ENCODE assay signal across 1 cellular context in the genomic region with DNA sequence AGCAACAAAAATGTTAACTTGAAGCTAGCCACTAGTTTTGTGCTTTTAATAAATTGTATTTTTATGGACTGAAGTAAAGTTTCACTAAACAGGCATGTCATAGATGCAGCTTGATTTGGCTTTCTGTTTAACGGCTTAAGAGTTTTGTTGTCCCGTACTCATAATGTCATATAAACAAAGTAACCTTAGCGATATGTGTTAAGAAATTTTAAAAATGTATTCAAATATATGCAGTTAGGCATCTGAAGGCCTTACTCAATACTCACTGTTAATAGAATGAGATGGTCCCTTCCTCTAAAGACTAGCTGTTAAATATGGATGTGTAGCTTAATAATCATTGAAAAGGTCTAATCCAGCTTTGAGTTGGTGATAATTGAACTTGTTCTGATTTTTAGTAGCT.
TF ChIP-seq lines count a peak whose summit lies in the region.

No MANE protein-coding gene starts in this region.

TF ChIP-seq in HepG2, 621 proteins besides CTCF, POLR2A, EP300 and RAD21:
- TF ChIP-seq, protein P1, sequence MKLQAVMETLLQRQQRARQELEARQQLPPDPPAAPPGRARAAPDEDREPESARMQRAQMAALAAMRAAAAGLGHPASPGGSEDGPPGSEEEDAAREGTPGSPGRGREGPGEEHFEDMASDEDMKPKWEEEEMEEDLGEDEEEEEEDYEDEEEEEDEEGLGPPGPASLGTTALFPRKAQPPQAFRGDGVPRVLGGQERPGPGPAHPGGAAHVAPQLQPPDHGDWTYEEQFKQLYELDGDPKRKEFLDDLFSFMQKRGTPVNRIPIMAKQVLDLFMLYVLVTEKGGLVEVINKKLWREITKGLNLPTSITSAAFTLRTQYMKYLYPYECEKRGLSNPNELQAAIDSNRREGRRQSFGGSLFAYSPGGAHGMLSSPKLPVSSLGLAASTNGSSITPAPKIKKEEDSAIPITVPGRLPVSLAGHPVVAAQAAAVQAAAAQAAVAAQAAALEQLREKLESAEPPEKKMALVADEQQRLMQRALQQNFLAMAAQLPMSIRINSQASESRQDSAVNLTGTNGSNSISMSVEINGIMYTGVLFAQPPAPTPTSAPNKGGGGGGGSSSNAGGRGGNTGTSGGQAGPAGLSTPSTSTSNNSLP (IDR thresholded peaks at IDR 0.05; ENCODE audit: low read depth, low read length), result no peak
- TF ChIP-seq ZNF782 (CRISPR knock-in tag; IDR thresholded peaks at IDR 0.05; ENCODE audit: borderline replicate concordance), result no peak
- TF ChIP-seq IKZF4 (CRISPR knock-in tag; IDR thresholded peaks at IDR 0.05; ENCODE audit: borderline replicate concordance, low read depth, not compliant biosample characterization), result no peak
- TF ChIP-seq CBFB (CRISPR knock-in tag; IDR thresholded peaks at IDR 0.05), result no peak
- TF ChIP-seq SAFB2 (CRISPR knock-in tag; IDR thresholded peaks at IDR 0.05; ENCODE audit: borderline replicate concordance, low read depth), result no peak
- no peak for TF ChIP-seq EED (CRISPR knock-in tag; IDR thresholded peaks at IDR 0.05)
- TF ChIP-seq, protein P2, sequence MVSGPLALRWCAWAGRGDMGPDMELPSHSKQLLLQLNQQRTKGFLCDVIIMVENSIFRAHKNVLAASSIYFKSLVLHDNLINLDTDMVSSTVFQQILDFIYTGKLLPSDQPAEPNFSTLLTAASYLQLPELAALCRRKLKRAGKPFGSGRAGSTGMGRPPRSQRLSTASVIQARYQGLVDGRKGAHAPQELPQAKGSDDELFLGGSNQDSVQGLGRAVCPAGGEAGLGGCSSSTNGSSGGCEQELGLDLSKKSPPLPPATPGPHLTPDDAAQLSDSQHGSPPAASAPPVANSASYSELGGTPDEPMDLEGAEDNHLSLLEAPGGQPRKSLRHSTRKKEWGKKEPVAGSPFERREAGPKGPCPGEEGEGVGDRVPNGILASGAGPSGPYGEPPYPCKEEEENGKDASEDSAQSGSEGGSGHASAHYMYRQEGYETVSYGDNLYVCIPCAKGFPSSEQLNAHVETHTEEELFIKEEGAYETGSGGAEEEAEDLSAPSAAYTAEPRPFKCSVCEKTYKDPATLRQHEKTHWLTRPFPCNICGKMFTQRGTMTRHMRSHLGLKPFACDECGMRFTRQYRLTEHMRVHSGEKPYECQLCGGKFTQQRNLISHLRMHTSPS (CRISPR knock-in tag; IDR thresholded peaks at IDR 0.05; ENCODE audit: low read depth), result no peak
- no peak for TF ChIP-seq JUNB (CRISPR knock-in tag; IDR thresholded peaks at IDR 0.05; ENCODE audit: borderline replicate concordance)
- TF ChIP-seq NFYB (CRISPR knock-in tag; IDR thresholded peaks at IDR 0.05), result no peak
- TF ChIP-seq, protein P3, sequence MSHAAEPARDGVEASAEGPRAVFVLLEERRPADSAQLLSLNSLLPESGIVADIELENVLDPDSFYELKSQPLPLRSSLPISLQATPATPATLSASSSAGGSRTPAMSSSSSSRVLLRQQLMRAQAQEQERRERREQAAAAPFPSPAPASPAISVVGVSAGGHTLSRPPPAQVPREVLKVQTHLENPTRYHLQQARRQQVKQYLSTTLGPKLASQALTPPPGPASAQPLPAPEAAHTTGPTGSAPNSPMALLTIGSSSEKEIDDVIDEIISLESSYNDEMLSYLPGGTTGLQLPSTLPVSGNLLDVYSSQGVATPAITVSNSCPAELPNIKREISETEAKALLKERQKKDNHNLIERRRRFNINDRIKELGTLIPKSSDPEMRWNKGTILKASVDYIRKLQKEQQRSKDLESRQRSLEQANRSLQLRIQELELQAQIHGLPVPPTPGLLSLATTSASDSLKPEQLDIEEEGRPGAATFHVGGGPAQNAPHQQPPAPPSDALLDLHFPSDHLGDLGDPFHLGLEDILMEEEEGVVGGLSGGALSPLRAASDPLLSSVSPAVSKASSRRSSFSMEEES (CRISPR knock-in tag; IDR thresholded peaks at IDR 0.05), result no peak
- no peak for TF ChIP-seq ZNF883 (CRISPR knock-in tag; IDR thresholded peaks at IDR 0.05; ENCODE audit: not compliant biosample characterization)
- TF ChIP-seq, protein P4, sequence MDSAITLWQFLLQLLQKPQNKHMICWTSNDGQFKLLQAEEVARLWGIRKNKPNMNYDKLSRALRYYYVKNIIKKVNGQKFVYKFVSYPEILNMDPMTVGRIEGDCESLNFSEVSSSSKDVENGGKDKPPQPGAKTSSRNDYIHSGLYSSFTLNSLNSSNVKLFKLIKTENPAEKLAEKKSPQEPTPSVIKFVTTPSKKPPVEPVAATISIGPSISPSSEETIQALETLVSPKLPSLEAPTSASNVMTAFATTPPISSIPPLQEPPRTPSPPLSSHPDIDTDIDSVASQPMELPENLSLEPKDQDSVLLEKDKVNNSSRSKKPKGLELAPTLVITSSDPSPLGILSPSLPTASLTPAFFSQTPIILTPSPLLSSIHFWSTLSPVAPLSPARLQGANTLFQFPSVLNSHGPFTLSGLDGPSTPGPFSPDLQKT (CRISPR knock-in tag; IDR thresholded peaks at IDR 0.05; ENCODE audit: borderline replicate concordance), result no peak
- TF ChIP-seq, protein P5, sequence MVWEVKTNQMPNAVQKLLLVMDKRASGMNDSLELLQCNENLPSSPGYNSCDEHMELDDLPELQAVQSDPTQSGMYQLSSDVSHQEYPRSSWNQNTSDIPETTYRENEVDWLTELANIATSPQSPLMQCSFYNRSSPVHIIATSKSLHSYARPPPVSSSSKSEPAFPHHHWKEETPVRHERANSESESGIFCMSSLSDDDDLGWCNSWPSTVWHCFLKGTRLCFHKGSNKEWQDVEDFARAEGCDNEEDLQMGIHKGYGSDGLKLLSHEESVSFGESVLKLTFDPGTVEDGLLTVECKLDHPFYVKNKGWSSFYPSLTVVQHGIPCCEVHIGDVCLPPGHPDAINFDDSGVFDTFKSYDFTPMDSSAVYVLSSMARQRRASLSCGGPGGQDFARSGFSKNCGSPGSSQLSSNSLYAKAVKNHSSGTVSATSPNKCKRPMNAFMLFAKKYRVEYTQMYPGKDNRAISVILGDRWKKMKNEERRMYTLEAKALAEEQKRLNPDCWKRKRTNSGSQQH (CRISPR knock-in tag; IDR thresholded peaks at IDR 0.05; ENCODE audit: low read depth), result no peak
- no peak for TF ChIP-seq RXRA (CRISPR knock-in tag; IDR thresholded peaks at IDR 0.05)
- TF ChIP-seq, protein P6, sequence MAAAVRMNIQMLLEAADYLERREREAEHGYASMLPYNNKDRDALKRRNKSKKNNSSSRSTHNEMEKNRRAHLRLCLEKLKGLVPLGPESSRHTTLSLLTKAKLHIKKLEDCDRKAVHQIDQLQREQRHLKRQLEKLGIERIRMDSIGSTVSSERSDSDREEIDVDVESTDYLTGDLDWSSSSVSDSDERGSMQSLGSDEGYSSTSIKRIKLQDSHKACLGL (CRISPR knock-in tag; IDR thresholded peaks at IDR 0.05), result no peak
- no peak for TF ChIP-seq KLF9 (CRISPR knock-in tag; IDR thresholded peaks at IDR 0.05; ENCODE audit: low read depth)
